In the genomic region with DNA sequence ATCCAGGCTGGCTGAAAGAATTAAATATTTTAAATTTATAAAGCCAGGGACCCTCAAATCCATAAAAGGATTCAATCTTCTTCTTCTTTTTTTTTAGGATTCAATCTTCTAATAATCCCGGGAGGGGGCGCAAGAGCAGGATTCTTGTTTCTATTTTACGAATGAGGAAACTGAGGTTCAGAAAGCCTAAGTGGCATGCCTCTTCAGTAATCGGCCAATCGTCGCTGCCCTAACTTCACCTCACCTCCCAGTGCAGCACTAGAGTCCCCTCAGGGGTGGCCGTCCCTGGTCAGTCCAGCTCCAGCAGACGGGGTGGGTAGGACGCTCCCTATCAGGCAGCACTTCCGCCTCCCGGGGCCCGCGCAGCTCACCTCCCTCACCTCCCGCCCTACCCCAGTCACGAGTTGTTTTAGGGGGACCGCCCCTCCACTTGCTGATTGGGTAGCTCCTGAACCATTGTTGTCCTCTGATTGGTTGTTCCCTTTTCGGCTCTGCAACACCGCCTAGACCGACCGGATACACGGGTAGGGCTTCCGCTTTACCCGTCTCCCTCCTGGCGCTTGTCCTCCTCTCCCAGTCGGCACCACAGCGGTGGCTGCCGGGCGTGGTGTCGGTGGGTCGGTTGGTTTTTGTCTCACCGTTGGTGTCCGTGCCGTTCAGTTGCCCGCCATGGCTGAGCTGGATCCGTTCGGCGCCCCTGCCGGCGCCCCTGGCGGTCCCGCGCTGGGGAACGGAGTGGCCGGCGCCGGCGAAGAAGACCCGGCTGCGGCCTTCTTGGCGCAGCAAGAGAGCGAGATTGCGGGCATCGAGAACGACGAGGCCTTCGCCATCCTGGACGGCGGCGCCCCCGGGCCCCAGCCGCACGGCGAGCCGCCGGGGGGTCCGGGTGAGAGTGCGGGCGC, we compare ENCODE assay signal across 8 cellular contexts. TPM values are rescaled to one million over a fixed set of nuclear protein-coding genes. Genes with fewer than 3 reads are reported as not detected.
A peak's percentile ranks its signal among the peaks of the same experiment; 100 is the strongest.
DNase-seq lines count a peak whose midpoint lies in the region; ATAC-seq, FAIRE-seq and TF ChIP-seq lines count a peak whose summit lies in the region.

A gene with protein sequence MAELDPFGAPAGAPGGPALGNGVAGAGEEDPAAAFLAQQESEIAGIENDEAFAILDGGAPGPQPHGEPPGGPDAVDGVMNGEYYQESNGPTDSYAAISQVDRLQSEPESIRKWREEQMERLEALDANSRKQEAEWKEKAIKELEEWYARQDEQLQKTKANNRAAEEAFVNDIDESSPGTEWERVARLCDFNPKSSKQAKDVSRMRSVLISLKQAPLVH (plus strand): TSS at position 534 of the 902 bp plus-strand sequence. CDS start 136 bp downstream, at position 670.

- H3K4me1 ChIP-seq in small intestine (ENCODE audit: control insufficient read depth in 2 of 2, insufficient read depth in 1 of 2, low read depth in 1 of 2, low read length in 1 of 2), result peaks cover 5 to 16% of the 10 kb centered on the region in 2 donors

- H3K36me3 ChIP-seq in bronchial epithelial cell (ENCODE audit: control insufficient read depth, insufficient read depth, low read length), result no peaks in the 10 kb centered on the region
- no peaks in the 10 kb centered on the region for H3K36me3 ChIP-seq in small intestine (ENCODE audit: control insufficient read depth in 2 of 2, insufficient read depth in 2 of 2, low read length in 2 of 2)

- FAIRE-seq in bronchial epithelial cell (lab: Jason Lieb, UNC) (no peak), small intestine (lab: Jason Lieb, UNC) (no peak)

- peak; percentile 96 for ATAC-seq in GM18909 (IDR thresholded peaks at IDR 0.05; ENCODE audit: poor library complexity, unreplicated experiment)
- ATAC-seq in HG03175 (IDR thresholded peaks at IDR 0.05; ENCODE audit: unreplicated experiment), result peak; percentile 98

- peak within 1 kb of the TSS; percentile 78 to 98 for H3K27ac ChIP-seq in small intestine (ENCODE audit: low read depth in 1 of 2, low read length in 1 of 2)

- H3K27me3 ChIP-seq in bronchial epithelial cell (ENCODE audit: control insufficient read depth, insufficient read depth, low read length), result no peaks in the 10 kb centered on the region
- no peaks in the 10 kb centered on the region for H3K27me3 ChIP-seq in small intestine (ENCODE audit: control insufficient read depth in 2 of 2, insufficient read depth in 2 of 2, low read length in 2 of 2)

- 0% methylated on average over 67 to 68 of the region's 68 CpGs for WGBS in small intestine, 3 donors

- H3K4me3 ChIP-seq in AG09309 (ENCODE audit: control insufficient read depth, low read depth, low read length) (peak within 1 kb of the TSS; percentile 85), WI38 (ENCODE audit: low read depth, low read length) (peak within 1 kb of the TSS; percentile 80), bronchial epithelial cell (ENCODE audit: low read depth, low read length) (peak within 1 kb of the TSS; percentile 91), small intestine (ENCODE audit: low read depth in 1 of 2, low read length in 2 of 2) (peak within 1 kb of the TSS; percentile 62 to 88)

- DNase-seq in AG09309 (ENCODE audit: low read depth), result peak; percentile 94
- DNase-seq in NCI-H2227 treated with DMSO at 0.1 percent for 48 hours (lab: John Stamatoyannopoulos, UW), result peak; percentile 94
- DNase-seq in bronchial epithelial cell (ENCODE audit: low read depth), result peak; percentile 98
- peak; percentile 100 for DNase-seq in iPS-NIHi11 (ENCODE audit: low spot score)
- DNase-seq in small intestine, result peak; percentile 100

- H3K9me3 ChIP-seq in small intestine (ENCODE audit: control insufficient read depth, low read depth), result no peaks in the 10 kb centered on the region

- peak; percentile 61 for TF ChIP-seq CTCF in AG09309 (IDR thresholded peaks at IDR 0.05; ENCODE audit: control insufficient read depth, insufficient read depth, low read depth, low read length, missing control alignments)
- peak; percentile 49 for TF ChIP-seq CTCF in WI38 (IDR thresholded peaks at IDR 0.05; ENCODE audit: low read depth, low read length)
- TF ChIP-seq CTCF in bronchial epithelial cell (IDR thresholded peaks at IDR 0.05; ENCODE audit: insufficient read depth, low read length, severe bottlenecking), result peak; percentile 49

RNA-seq across cellular contexts. Expression of the gene that starts here (rescaled TPM):
- total RNA-seq in bronchial epithelial cell, result 294 and 335 TPM in 2 replicates
- 100 to 1,000 TPM; 176 to 279 (median 276) TPM for polyA plus RNA-seq in small intestine

Comparison
In these comparisons a context has a peak if more than half of its experiments do, and no peak if none do; other contexts are left out.
1. Peak in every context shown above with its lines: DNase-seq, ATAC-seq, H3K4me3 ChIP-seq and H3K27ac ChIP-seq.